Comparison of ENCODE assay signal across 8 cellular contexts in the genomic region with DNA sequence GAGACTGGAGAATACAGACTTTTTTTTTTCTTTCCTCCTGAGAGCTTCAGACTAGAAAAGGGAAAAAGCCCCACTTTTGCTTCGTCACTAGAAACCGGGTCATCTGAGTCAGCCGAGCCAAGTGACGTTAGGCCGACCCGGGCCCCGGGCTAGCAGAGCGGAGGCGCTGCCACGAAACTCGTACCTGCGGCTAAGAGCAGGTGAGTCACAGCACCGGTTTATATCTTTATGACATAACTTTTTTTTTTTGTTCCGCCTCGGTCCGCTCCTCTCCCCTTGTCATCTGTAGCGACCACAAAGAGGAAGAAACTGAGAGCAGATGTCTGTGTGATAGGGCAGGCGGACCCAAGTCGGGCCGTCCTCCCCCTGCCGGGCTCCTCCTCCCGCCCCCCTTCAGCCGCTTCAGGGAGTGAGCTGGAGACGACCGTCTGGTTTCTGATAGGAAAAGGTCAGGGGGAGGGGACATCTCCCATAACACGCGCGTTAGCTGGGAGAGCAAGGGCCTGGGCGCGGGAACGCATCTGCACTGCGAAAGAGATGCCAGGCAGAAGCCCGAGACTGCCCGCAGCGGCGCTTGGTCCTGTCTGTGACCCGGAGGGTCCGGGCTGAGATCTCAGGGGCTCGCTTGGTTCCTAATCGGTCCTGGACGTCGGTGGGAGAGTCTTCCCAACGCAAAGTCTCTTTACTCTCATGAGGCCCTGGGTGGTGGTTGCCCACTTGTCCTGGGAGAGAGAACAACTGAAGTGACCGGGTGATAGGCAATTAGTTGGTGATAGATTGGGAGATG. TPM values are rescaled to one million over a fixed set of nuclear protein-coding genes. Genes with fewer than 3 reads are reported as not detected.
DNase-seq lines count a peak whose midpoint lies in the region; ATAC-seq and TF ChIP-seq lines count a peak whose summit lies in the region.

No MANE protein-coding gene starts in this region.

- no peaks in the 10 kb centered on the region for H3K9me3 ChIP-seq in parathyroid adenoma (ENCODE audit: control insufficient read depth, low read length)

- peak overlapping the region; percentile 48 for H2AFZ ChIP-seq in parathyroid adenoma

- peak; percentile 52 for ATAC-seq in HG02970 (IDR thresholded peaks at IDR 0.05; ENCODE audit: low FRiP score, unreplicated experiment)

- DNase-seq in Daoy (ENCODE audit: low read depth) = peak; percentile 90
- DNase-seq in NCI-H2171 treated with DMSO at 0.1 percent for 48 hours (lab: John Stamatoyannopoulos, UW) = peak; percentile 96
- DNase-seq in epithelial cell of esophagus (ENCODE audit: low read depth) = peak; percentile 96
- DNase-seq in C1 segment of cervical spinal cord (lab: John Stamatoyannopoulos, UW) = no peak
- DNase-seq in mesenteric fat pad (ENCODE audit: low spot score) = no peak

- H3K79me2 ChIP-seq in parathyroid adenoma = no peaks in the 10 kb centered on the region

- H3K36me3 ChIP-seq in parathyroid adenoma (ENCODE audit: control insufficient read depth, insufficient read depth, low read length) = no peaks in the 10 kb centered on the region

- no peak overlapping the region for H3K27ac ChIP-seq in parathyroid adenoma

- peaks cover 59% of the 10 kb centered on the region for H3K27me3 ChIP-seq in parathyroid adenoma (ENCODE audit: control insufficient read depth, insufficient read depth, low read length)

- H3K4me3 ChIP-seq in WI38 (ENCODE audit: low read depth, low read length) (peak overlapping the region; percentile 63), epithelial cell of esophagus (ENCODE audit: low read length) (peak overlapping the region; percentile 62), parathyroid adenoma (ENCODE audit: low read depth, low read length) (no peak overlapping the region)

- H3K9ac ChIP-seq in parathyroid adenoma = no peak overlapping the region

- no peaks in the 10 kb centered on the region for H3K4me1 ChIP-seq in parathyroid adenoma

- peak overlapping the region; percentile 41 for H3K4me2 ChIP-seq in parathyroid adenoma (ENCODE audit: low read length)

- TF ChIP-seq CTCF in WI38 (IDR thresholded peaks at IDR 0.05; ENCODE audit: low read depth, low read length) (no peak), epithelial cell of esophagus (IDR thresholded peaks at IDR 0.05; ENCODE audit: insufficient read depth, low read depth, low read length, missing control alignments) (no peak), parathyroid adenoma (IDR thresholded peaks at IDR 0.05) (no peak)

RNA-seq across cellular contexts. Expression of gene TTC6, which starts 0.6 kb away (rescaled TPM):
- 2.2 and 9.3 TPM in 2 replicates for total RNA-seq in Daoy (2014; rRNA removed; shearing (Covaris generic))
- total RNA-seq in mesenteric fat pad = not detected

RNA-seq across cellular contexts. Expression of gene FOXA1, which starts 1.0 kb away (rescaled TPM):
- 6.5 and 11.2 TPM in 2 replicates for total RNA-seq in Daoy (2014; rRNA removed; shearing (Covaris generic))
- not detected for total RNA-seq in mesenteric fat pad

Comparison
In these comparisons a context has a peak if more than half of its experiments do, and no peak if none do; other contexts are left out.
1. DNase-seq: peak in Daoy (single experiment), NCI-H2171 treated with DMSO at 0.1 percent for 48 hours (single experiment) and epithelial cell of esophagus (single experiment); none in C1 segment of cervical spinal cord (0 of 14) and mesenteric fat pad (single experiment).